Comparison of ENCODE assay signal across 8 cellular contexts in genomic region chr17:74873874-74874614, GRCh38. TPM values are rescaled to one million over a fixed set of nuclear protein-coding genes. Genes with fewer than 3 reads are reported as not detected.
DNase-seq lines count a peak whose midpoint lies in the region; ATAC-seq lines count a peak whose summit lies in the region.

No MANE protein-coding gene starts in this region.

- H3K27ac ChIP-seq in ectodermal cell (ENCODE audit: insufficient read depth, low read depth, low read length, poor library complexity, severe bottlenecking) (peak overlapping the region; percentile 56), neuronal stem cell (replicated peaks; ENCODE audit: low read length) (no peak overlapping the region)

- peaks cover 7% of the 10 kb centered on the region for H3K79me1 ChIP-seq in neuronal stem cell (ENCODE audit: low read depth, low read length)

- no peak overlapping the region for H4K8ac ChIP-seq in neuronal stem cell (ENCODE audit: low read depth, low read length)

- H2AFZ ChIP-seq in neuronal stem cell (ENCODE audit: low read length) = peak overlapping the region; percentile 85

- H3K4me1 ChIP-seq in ectodermal cell (ENCODE audit: control insufficient read depth, insufficient read depth, low read length) (peaks cover 6% of the 10 kb centered on the region), neuronal stem cell (ENCODE audit: control insufficient read depth in 2 of 2, insufficient read depth in 1 of 2, low read depth in 1 of 2, low read length in 2 of 2) (peaks cover 14 to 15% of the 10 kb centered on the region in 2 donors)

- H3K4me3 ChIP-seq in ectodermal cell (ENCODE audit: insufficient read depth, low read depth, low read length) (peak overlapping the region; percentile 72), neuronal stem cell (ENCODE audit: low read length in 2 of 2) (peak overlapping the region; percentile 70 to 92)

- H3K23ac ChIP-seq in neuronal stem cell (ENCODE audit: low read depth, low read length, poor library complexity) = no peak overlapping the region

- H3K27me3 ChIP-seq in ectodermal cell (ENCODE audit: control insufficient read depth, insufficient read depth, low read length, poor library complexity, severe bottlenecking) (peaks cover 6% of the 10 kb centered on the region), neuronal stem cell (ENCODE audit: control insufficient read depth in 3 of 3, insufficient read depth in 3 of 3, low read depth in 1 of 3, low read length in 3 of 3) (peaks cover 0 to 30% (median 0%) of the 10 kb centered on the region in 3 experiments)

- H3K9me3 ChIP-seq in ectodermal cell (ENCODE audit: control insufficient read depth, low read length) (no peaks in the 10 kb centered on the region), neuronal stem cell (replicated peaks in 1 of 2; ENCODE audit: control insufficient read depth in 2 of 2, insufficient read depth in 1 of 2, low read depth in 1 of 2, low read length in 2 of 2) (no peaks in the 10 kb centered on the region)

- no peak overlapping the region for H2AK5ac ChIP-seq in neuronal stem cell (ENCODE audit: low read depth, low read length)

- WGBS in ectodermal cell, 2 experiments = 61 to 63% methylated on average over 5 to 6 of the region's 6 CpGs
- WGBS in neuronal stem cell (ENCODE audit: extremely low coverage in 2 of 2, insufficient read length in 2 of 2, insufficient replicate concordance in 1 of 2), 2 donors = no CpG with 5 or more reads among the region's 6 CpGs

- H4K91ac ChIP-seq in neuronal stem cell (ENCODE audit: low read depth, low read length, poor library complexity) = no peak overlapping the region

- H3K18ac ChIP-seq in neuronal stem cell (ENCODE audit: low read length) = no peak overlapping the region

- no peak overlapping the region for H3K4ac ChIP-seq in neuronal stem cell (ENCODE audit: low read length)

- H2BK15ac ChIP-seq in neuronal stem cell (ENCODE audit: low read length) = no peak overlapping the region

- H3K9ac ChIP-seq in neuronal stem cell (ENCODE audit: low read depth, low read length, poor library complexity) = no peak overlapping the region

- H3K14ac ChIP-seq in neuronal stem cell (ENCODE audit: low read length) = no peak overlapping the region

- peak overlapping the region; percentile 59 for H3K4me2 ChIP-seq in neuronal stem cell (ENCODE audit: insufficient read depth, low read length, poor library complexity, severe bottlenecking)

- ATAC-seq in GM18861 (IDR thresholded peaks at IDR 0.05; ENCODE audit: unreplicated experiment) = no peak
- ATAC-seq in GM19023 (IDR thresholded peaks at IDR 0.05; ENCODE audit: unreplicated experiment) = no peak

- no peak overlapping the region for H2BK12ac ChIP-seq in neuronal stem cell (ENCODE audit: low read length)

- H2BK120ac ChIP-seq in neuronal stem cell (ENCODE audit: low read depth, low read length) = no peak overlapping the region

- H2BK5ac ChIP-seq in neuronal stem cell (ENCODE audit: low read length) = no peak overlapping the region

- H3K36me3 ChIP-seq in ectodermal cell (ENCODE audit: control insufficient read depth, insufficient read depth, low read length) (no peaks in the 10 kb centered on the region), neuronal stem cell (replicated peaks in 1 of 2; ENCODE audit: control insufficient read depth in 2 of 2, insufficient read depth in 2 of 2, low read length in 2 of 2) (peaks cover 4 to 27% of the 10 kb centered on the region in 2 donors)

- DNase-seq in NCI-H1092 treated with DMSO at 0.1 percent for 48 hours (lab: John Stamatoyannopoulos, UW) (peak; percentile 43), NCI-H1092 (lab: John Stamatoyannopoulos, UW) (no peak), OCI-M1 (lab: John Stamatoyannopoulos, UW) (peak; percentile 77), neuronal stem cell (ENCODE audit: low spot score) (no peak), mucosa of gallbladder (ENCODE audit: low spot score) (no peak)

RNA-seq across cellular contexts. Expression of gene FDXR, which starts 1.2 kb away (rescaled TPM):
- polyA plus RNA-seq in ectodermal cell (2013, experiment 1 of 4) = 19.5 TPM
- 17.4 TPM for polyA plus RNA-seq in ectodermal cell (2013, experiment 2 of 4)
- polyA plus RNA-seq in ectodermal cell (2013, experiment 3 of 4) = 14.1 TPM
- polyA plus RNA-seq in ectodermal cell (2013, experiment 4 of 4) = 14.4 TPM
- 13.2 TPM for polyA plus RNA-seq in neuronal stem cell (2013, experiment 1 of 2)
- 12.0 TPM for polyA plus RNA-seq in neuronal stem cell (2013, experiment 2 of 2)
- 9.3 TPM for total RNA-seq in mucosa of gallbladder

RNA-seq across cellular contexts. Expression of gene GRIN2C, which starts 14.4 kb away (rescaled TPM):
- not detected for polyA plus RNA-seq in ectodermal cell (2013, experiment 1 of 4)
- 0.14 TPM for polyA plus RNA-seq in ectodermal cell (2013, experiment 2 of 4)
- polyA plus RNA-seq in ectodermal cell (2013, experiment 3 of 4) = 0.16 TPM
- polyA plus RNA-seq in ectodermal cell (2013, experiment 4 of 4) = 0.12 TPM
- polyA plus RNA-seq in neuronal stem cell (2013, experiment 1 of 2) = 0.03 TPM
- 0.03 TPM for polyA plus RNA-seq in neuronal stem cell (2013, experiment 2 of 2)
- 0.43 TPM for total RNA-seq in mucosa of gallbladder

RNA-seq across cellular contexts. Expression of gene FADS6, which starts 19.4 kb away (rescaled TPM):
- polyA plus RNA-seq in ectodermal cell (2013, experiment 1 of 4) = not detected
- not detected for polyA plus RNA-seq in ectodermal cell (2013, experiment 2 of 4)
- polyA plus RNA-seq in ectodermal cell (2013, experiment 3 of 4) = not detected
- polyA plus RNA-seq in ectodermal cell (2013, experiment 4 of 4) = not detected
- polyA plus RNA-seq in neuronal stem cell (2013, experiment 1 of 2) = not detected
- polyA plus RNA-seq in neuronal stem cell (2013, experiment 2 of 2) = not detected
- 0.12 TPM for total RNA-seq in mucosa of gallbladder

RNA-seq across cellular contexts. Expression of gene USH1G, which starts 49.0 kb away (rescaled TPM):
- polyA plus RNA-seq in ectodermal cell (2013, experiment 1 of 4) = 0.28 TPM
- polyA plus RNA-seq in ectodermal cell (2013, experiment 2 of 4) = 0.46 TPM
- polyA plus RNA-seq in ectodermal cell (2013, experiment 3 of 4) = 0.43 TPM
- polyA plus RNA-seq in ectodermal cell (2013, experiment 4 of 4) = 0.32 TPM
- 0.20 TPM for polyA plus RNA-seq in neuronal stem cell (2013, experiment 1 of 2)
- 0.24 TPM for polyA plus RNA-seq in neuronal stem cell (2013, experiment 2 of 2)
- total RNA-seq in mucosa of gallbladder = 0.09 TPM

RNA-seq across cellular contexts. Expression of gene OTOP2, which starts 50.0 kb away (rescaled TPM):
- not detected for polyA plus RNA-seq in ectodermal cell (2013, experiment 1 of 4)
- not detected for polyA plus RNA-seq in ectodermal cell (2013, experiment 2 of 4)
- not detected for polyA plus RNA-seq in ectodermal cell (2013, experiment 3 of 4)
- polyA plus RNA-seq in ectodermal cell (2013, experiment 4 of 4) = not detected
- polyA plus RNA-seq in neuronal stem cell (2013, experiment 1 of 2) = not detected
- polyA plus RNA-seq in neuronal stem cell (2013, experiment 2 of 2) = not detected
- not detected for total RNA-seq in mucosa of gallbladder

Comparison
In these comparisons a context has a peak if more than half of its experiments do, and no peak if none do; other contexts are left out.
1. DNase-seq: peak in NCI-H1092 treated with DMSO at 0.1 percent for 48 hours (single experiment) and OCI-M1 (single experiment); none in NCI-H1092 (single experiment), neuronal stem cell (single experiment) and mucosa of gallbladder (single experiment).